In the genomic region with DNA sequence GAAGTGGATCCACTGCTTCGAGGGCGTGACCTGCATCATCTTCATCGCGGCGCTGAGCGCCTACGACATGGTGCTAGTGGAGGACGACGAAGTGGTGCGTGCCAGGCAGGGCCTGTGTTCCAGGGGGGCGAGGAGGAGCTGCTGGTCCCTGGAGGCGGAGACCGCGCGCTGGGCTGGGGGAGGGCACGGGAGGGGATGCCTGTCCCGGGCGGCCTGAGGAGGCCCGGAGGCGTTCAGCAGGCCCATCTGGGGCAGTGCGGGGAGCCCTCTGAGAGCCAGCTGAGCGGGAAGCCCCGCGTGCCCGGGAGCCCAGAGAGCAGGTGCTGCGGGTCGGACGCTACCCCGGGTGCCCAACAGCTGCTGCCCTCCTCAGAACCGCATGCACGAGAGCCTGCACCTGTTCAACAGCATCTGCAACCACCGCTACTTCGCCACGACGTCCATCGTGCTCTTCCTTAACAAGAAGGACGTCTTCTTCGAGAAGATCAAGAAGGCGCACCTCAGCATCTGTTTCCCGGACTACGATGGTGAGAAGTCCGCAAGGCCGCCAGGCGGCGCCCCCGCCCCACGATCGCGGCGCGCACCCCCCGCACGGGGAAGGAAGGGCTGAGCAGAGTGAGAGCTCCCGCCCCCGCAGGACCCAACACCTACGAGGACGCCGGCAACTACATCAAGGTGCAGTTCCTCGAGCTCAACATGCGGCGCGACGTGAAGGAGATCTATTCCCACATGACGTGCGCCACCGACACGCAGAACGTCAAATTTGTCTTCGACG, we compare ENCODE assay signal across 8 cellular contexts. TPM values are rescaled to one million over a fixed set of nuclear protein-coding genes. Genes with fewer than 3 reads are reported as not detected.
DNase-seq lines count a peak whose midpoint lies in the region; ATAC-seq and TF ChIP-seq lines count a peak whose summit lies in the region.

No MANE protein-coding gene starts in this region.

- H3K27me3 ChIP-seq in BLaER1 treated with 17β-estradiol and CSF1 and Interleukin-3, amounts not matched to agents 10 nM and 100 nM = peaks cover 28 to 52% (median 39%) of the 10 kb centered on the region in 11 experiments
- H3K27me3 ChIP-seq in right atrium auricular region (peaks cover 11 to 16% of the 10 kb centered on the region in 2 donors), gastrocnemius medialis (peaks cover 15 to 18% (median 16%) of the 10 kb centered on the region in 3 donors)

- peak; percentile 89 for ATAC-seq in activated naive CD8-positive, alpha-beta T cell treated with anti-CD3 and anti-CD28 coated beads, Interleukin-2, amount 10 ng/mL, durations not matched to agents 7 days and 5 days (ENCODE audit: low read depth)
- ATAC-seq in gastrocnemius medialis (peak; percentile 74 to 78), HG03460 (IDR thresholded peaks at IDR 0.05; ENCODE audit: unreplicated experiment) (no peak), GM18498 (IDR thresholded peaks at IDR 0.05; ENCODE audit: unreplicated experiment) (no peak)

- H3K9me3 Mint-ChIP-seq in activated naive CD8-positive, alpha-beta T cell treated with anti-CD3 and anti-CD28 coated beads, Interleukin-2, amount 10 ng/mL, durations not matched to agents 7 days and 5 days = no peaks in the 10 kb centered on the region

- H3K4me3 ChIP-seq in BLaER1 treated with 17β-estradiol and CSF1 and Interleukin-3, amounts not matched to agents 10 nM and 100 nM = peak overlapping the region in 3 of 10 experiments; percentile 9 to 32 (median 20); a peak in 4 of 20 replicates
- H3K4me3 ChIP-seq in HFF-Myc (replicated peaks; ENCODE audit: low read depth, low read length) (no peak overlapping the region), right atrium auricular region (peak overlapping the region in 1 of 2 donors; percentile 1), gastrocnemius medialis (peak overlapping the region in 3 of 4 donors; percentile 23 to 39 (median 24))

- H3K27me3 Mint-ChIP-seq in activated naive CD8-positive, alpha-beta T cell treated with anti-CD3 and anti-CD28 coated beads, Interleukin-2, amount 10 ng/mL, durations not matched to agents 7 days and 5 days = peaks cover 31% of the 10 kb centered on the region

- TF ChIP-seq CTCF in HFF-Myc (IDR thresholded peaks at IDR 0.05; ENCODE audit: low read depth, low read length, missing control alignments) (peak; percentile 88), right atrium auricular region (IDR thresholded peaks at IDR 0.05) (peak; percentile 68 to 86), gastrocnemius medialis (IDR thresholded peaks at IDR 0.05 in 4 of 5, conservative IDR thresholded peaks at IDR 0.05 in 1 of 5) (peak; percentile 87 to 96 (median 88))

- in situ Hi-C loops in gastrocnemius medialis (cut with MboI; ENCODE audit: low sequenced_read_pairs in 4 of 4) = no loop called here

- peaks cover 3% of the 10 kb centered on the region for H3K4me1 Mint-ChIP-seq in activated naive CD8-positive, alpha-beta T cell treated with anti-CD3 and anti-CD28 coated beads, Interleukin-2, amount 10 ng/mL, durations not matched to agents 7 days and 5 days

- H3K4me2 ChIP-seq in BLaER1 treated with 17β-estradiol and CSF1 and Interleukin-3, amounts not matched to agents 10 nM and 100 nM = peak overlapping the region; percentile 47 to 81 (median 74)

- H3K36me3 ChIP-seq in BLaER1 treated with 17β-estradiol and CSF1 and Interleukin-3, amounts not matched to agents 10 nM and 100 nM = no peaks in the 10 kb centered on the region
- H3K36me3 ChIP-seq in right atrium auricular region = no peaks in the 10 kb centered on the region
- no peaks in the 10 kb centered on the region for H3K36me3 ChIP-seq in gastrocnemius medialis

- peaks cover 20 to 37% (median 27%) of the 10 kb centered on the region in 10 experiments for H3K4me1 ChIP-seq in BLaER1 treated with 17β-estradiol and CSF1 and Interleukin-3, amounts not matched to agents 10 nM and 100 nM
- H3K4me1 ChIP-seq in right atrium auricular region = peaks cover 0 to 25% of the 10 kb centered on the region in 2 donors
- H3K4me1 ChIP-seq in gastrocnemius medialis = peaks cover 12 to 22% of the 10 kb centered on the region in 2 donors

- H3K9ac ChIP-seq in BLaER1 treated with 17β-estradiol and CSF1 and Interleukin-3, amounts not matched to agents 10 nM and 100 nM = no peak overlapping the region; a peak in 1 of 22 replicates

- H4K20me1 ChIP-seq in BLaER1 treated with 17β-estradiol and CSF1 and Interleukin-3, amounts not matched to agents 10 nM and 100 nM = peaks cover 0 to 37% (median 0%) of the 10 kb centered on the region in 11 experiments; a peak in 11 of 22 replicates

- no peak for DNase-seq in HFF-Myc (ENCODE audit: extremely low read depth, low read depth)
- peak; percentile 84 for DNase-seq in T follicular helper cell (ENCODE audit: low read depth)
- DNase-seq in activated naive CD8-positive, alpha-beta T cell treated with anti-CD3 and anti-CD28 coated beads, Interleukin-2, amount 10 ng/mL, durations not matched to agents 7 days and 5 days = peak; percentile 89
- peak; percentile 67 for DNase-seq in right atrium auricular region (ENCODE audit: low spot score)
- peak; percentile 43 to 62 for DNase-seq in gastrocnemius medialis

- peak overlapping the region; percentile 51 for H3K4me3 Mint-ChIP-seq in activated naive CD8-positive, alpha-beta T cell treated with anti-CD3 and anti-CD28 coated beads, Interleukin-2, amount 10 ng/mL, durations not matched to agents 7 days and 5 days

- POLR2A ChIA-PET in activated naive CD8-positive, alpha-beta T cell treated with anti-CD3 and anti-CD28 coated beads, Interleukin-2, amount 10 ng/mL, durations not matched to agents 7 days and 5 days (lab: Charles Lee) = interaction anchor here (0.7 to 2.7 kb wide), 9 partner anchors 10 to 82 kb away, joined by 3 to 30 read pairs (median 5); partner anchors contain the start of gene SLC38A3

- intact Hi-C loops in gastrocnemius medialis (cut with DNase I; ENCODE audit: low total_unique reads) = loop anchor here (1.0 kb wide), 2 partner anchors 32 to 52 kb away; no protein-coding TSS in a partner anchor

- no peak overlapping the region for H3K27ac Mint-ChIP-seq in activated naive CD8-positive, alpha-beta T cell treated with anti-CD3 and anti-CD28 coated beads, Interleukin-2, amount 10 ng/mL, durations not matched to agents 7 days and 5 days

- H3K27ac ChIP-seq in BLaER1 treated with 17β-estradiol and CSF1 and Interleukin-3, amounts not matched to agents 10 nM and 100 nM = no peak overlapping the region
- H3K27ac ChIP-seq in right atrium auricular region (no peak overlapping the region), gastrocnemius medialis (no peak overlapping the region)

- H3K9me3 ChIP-seq in BLaER1 treated with 17β-estradiol and CSF1 and Interleukin-3, amounts not matched to agents 10 nM and 100 nM (replicated peaks in 1 of 11) = no peaks in the 10 kb centered on the region
- H3K9me3 ChIP-seq in right atrium auricular region (no peaks in the 10 kb centered on the region), gastrocnemius medialis (no peaks in the 10 kb centered on the region)

- H3K36me3 Mint-ChIP-seq in activated naive CD8-positive, alpha-beta T cell treated with anti-CD3 and anti-CD28 coated beads, Interleukin-2, amount 10 ng/mL, durations not matched to agents 7 days and 5 days = no peaks in the 10 kb centered on the region

- TF ChIP-seq POLR2A in gastrocnemius medialis (IDR thresholded peaks at IDR 0.05) = no peak

RNA-seq across cellular contexts. Expression of gene GNAT1, which starts 2.9 kb away (rescaled TPM):
- total RNA-seq in activated naive CD8-positive, alpha-beta T cell treated with anti-CD3 and anti-CD28 coated beads, Interleukin-2, amount 10 ng/mL, durations not matched to agents 7 days and 5 days = not detected
- not detected for total RNA-seq in right atrium auricular region
- total RNA-seq in gastrocnemius medialis = not detected

RNA-seq across cellular contexts. Expression of gene SLC38A3, which starts 10.8 kb away (rescaled TPM):
- total RNA-seq in activated naive CD8-positive, alpha-beta T cell treated with anti-CD3 and anti-CD28 coated beads, Interleukin-2, amount 10 ng/mL, durations not matched to agents 7 days and 5 days = not detected
- total RNA-seq in right atrium auricular region = 1 to 10 TPM; 2.4 to 7.9 TPM
- total RNA-seq in gastrocnemius medialis = 1 to 10 TPM; 1.9 to 8.9 (median 5.0) TPM

RNA-seq across cellular contexts. Expression of gene SEMA3F, which starts 39.2 kb away (rescaled TPM):
- under 1 TPM in 1 of 2 experiments, not detected in 1; 0.09 TPM for total RNA-seq in activated naive CD8-positive, alpha-beta T cell treated with anti-CD3 and anti-CD28 coated beads, Interleukin-2, amount 10 ng/mL, durations not matched to agents 7 days and 5 days
- total RNA-seq in right atrium auricular region (10 to 100 TPM in 1 of 2 donors, 1 to 10 TPM in 1; 6.3 to 18.7 TPM), gastrocnemius medialis (10 to 100 TPM in 1 of 4 donors, 1 to 10 TPM in 3; 5.2 to 40.1 (median 7.5) TPM)

RNA-seq across cellular contexts. Expression of gene GNAI2, which starts 41.7 kb away (rescaled TPM):
- 100 to 1,000 TPM; 435 to 448 TPM for total RNA-seq in activated naive CD8-positive, alpha-beta T cell treated with anti-CD3 and anti-CD28 coated beads, Interleukin-2, amount 10 ng/mL, durations not matched to agents 7 days and 5 days
- 100 to 1,000 TPM in 1 of 2 donors, 10 to 100 TPM in 1; 72.1 to 127 TPM for total RNA-seq in right atrium auricular region
- 10 to 100 TPM; 26.7 to 67.8 (median 39.8) TPM for total RNA-seq in gastrocnemius medialis

Comparison
In these comparisons a context has a peak if more than half of its experiments do, and no peak if none do; other contexts are left out.
1. ATAC-seq: peak in activated naive CD8-positive, alpha-beta T cell treated with anti-CD3 and anti-CD28 coated beads, Interleukin-2, amount 10 ng/mL, durations not matched to agents 7 days and 5 days (single experiment) and gastrocnemius medialis (2 of 2); none in HG03460 (single experiment) and GM18498 (single experiment).
2. RNA of gene SEMA3F, which starts 39.2 kb away (total RNA-seq): 6.3 to 18.7 TPM in right atrium auricular region and 5.2 to 40.1 TPM in gastrocnemius medialis; 0.09 TPM in activated naive CD8-positive, alpha-beta T cell treated with anti-CD3 and anti-CD28 coated beads, Interleukin-2, amount 10 ng/mL, durations not matched to agents 7 days and 5 days; every median in the first group is over 4 times any median in the second.
3. Peak in every context shown above with its lines, with median percentiles within 50 percentile points of each other: CTCF ChIP-seq.